1 cellular context compared by ENCODE assay signal in the genomic region with DNA sequence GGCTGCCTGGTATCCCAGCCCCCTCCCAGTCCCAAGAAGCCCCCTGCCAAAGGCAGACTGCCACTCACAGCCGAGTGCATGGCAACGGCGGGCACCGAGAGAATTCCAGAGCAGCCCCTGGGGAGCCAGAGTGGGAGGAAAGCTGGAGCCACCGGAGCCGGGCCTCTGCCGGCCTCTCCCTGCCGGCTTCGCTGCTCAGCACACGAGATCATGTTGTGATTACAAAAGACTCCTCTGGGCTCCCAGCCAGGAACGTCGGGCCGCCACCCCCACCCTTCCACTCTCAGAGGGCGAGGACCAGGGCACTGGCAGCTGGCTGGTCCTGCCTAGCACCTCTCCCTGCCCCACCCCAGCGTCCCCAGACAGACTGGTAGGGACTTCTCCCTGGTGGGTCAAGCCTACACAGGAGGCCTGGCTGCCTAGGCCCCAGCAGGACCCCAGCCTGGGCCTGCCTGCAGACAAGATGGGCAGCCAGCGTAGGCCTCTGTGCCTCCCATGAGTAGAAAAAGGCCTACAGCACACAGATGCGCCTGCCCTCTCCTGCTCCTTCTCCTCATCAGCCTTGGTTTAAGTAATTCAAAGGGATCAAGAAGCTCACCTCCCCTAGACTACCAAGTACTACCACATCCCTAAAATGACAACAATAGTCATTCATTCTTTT.
TF ChIP-seq lines count a peak whose summit lies in the region.

Gene CCDC9B (minus strand): TSS at position 200 of the 661 bp plus-strand sequence. CDS start 120 bp downstream, at position 80.

TF ChIP-seq in K562, 482 proteins besides CTCF, POLR2A, EP300 and RAD21 (continued from another document):
- TF ChIP-seq UBTF (IDR thresholded peaks at IDR 0.05; ENCODE audit: borderline replicate concordance in 1 of 2, low read depth in 2 of 2, low read length in 2 of 2) (peak in 1 of 2 experiments; percentile 42; a peak in 1 of 4 replicates), BHLHE40 (IDR thresholded peaks at IDR 0.05; ENCODE audit: low read length) (peak; percentile 47), MAZ (CRISPR knock-in tag; conservative IDR thresholded peaks at IDR 0.05 in 1 of 2, IDR thresholded peaks at IDR 0.05 in 1 of 2) (0 out of 4 replicates have a peak, but pooled peaks of 1 of the 2 experiments have one; percentile 23), CEBPB (tag; IDR thresholded peaks at IDR 0.05) (peak; percentile 39; the same call in 1 of the 2 replicates), CTBP1 (IDR thresholded peaks at IDR 0.05; ENCODE audit: borderline replicate concordance) (peak; percentile 36; the same call in 1 of the 2 replicates), NRF1 (conservative IDR thresholded peaks at IDR 0.05 in 1 of 2, IDR thresholded peaks at IDR 0.05 in 1 of 2) (peak; percentile 12 to 24; a peak in 1 of 4 replicates), ARID1B (IDR thresholded peaks at IDR 0.05) (peak; percentile 23; the same call in 1 of the 2 replicates), MYNN (IDR thresholded peaks at IDR 0.05) (0 out of 2 replicates have a peak, but pooled peaks have one; percentile 20), MYNN (CRISPR knock-in tag; IDR thresholded peaks at IDR 0.05) (no peak), FIP1L1 (IDR thresholded peaks at IDR 0.05; ENCODE audit: low read depth, low read length, poor library complexity, severe bottlenecking) (peak; percentile 41), CXXC5 (CRISPR knock-in tag; IDR thresholded peaks at IDR 0.05) (peak; percentile 57), JUND (IDR thresholded peaks at IDR 0.05; ENCODE audit: borderline replicate concordance, low read depth, low read length) (0 out of 2 replicates have a peak, but pooled peaks have one; percentile 9), JUND (tag; IDR thresholded peaks at IDR 0.05; ENCODE audit: borderline replicate concordance, low read depth, low read length) (no peak), ZNF3 (CRISPR knock-in tag; IDR thresholded peaks at IDR 0.05) (no peak), ZNF778 (CRISPR knock-in tag; IDR thresholded peaks at IDR 0.05) (no peak), ZNF589 (CRISPR knock-in tag; IDR thresholded peaks at IDR 0.05; ENCODE audit: low read depth) (0 out of 2 replicates have a peak, but pooled peaks have one; percentile 44), RBM17 (IDR thresholded peaks at IDR 0.05; ENCODE audit: borderline replicate concordance, low read depth, low read length) (no peak), PHF8 (IDR thresholded peaks at IDR 0.05; ENCODE audit: borderline replicate concordance, low read length) (peak; percentile 35; the same call in 1 of the 2 replicates), ZNF23 (CRISPR knock-in tag; IDR thresholded peaks at IDR 0.05) (no peak), L3MBTL2 (IDR thresholded peaks at IDR 0.05) (peak; percentile 69), TBP (optimal IDR thresholded peaks at IDR 0.05; ENCODE audit: low read depth, low read length) (no peak), CREM (IDR thresholded peaks at IDR 0.05; ENCODE audit: low read depth) (peak; percentile 17; the same call in 1 of the 2 replicates), TFAP4 (CRISPR knock-in tag; IDR thresholded peaks at IDR 0.05; ENCODE audit: borderline replicate concordance) (peak; percentile 30; the same call in 1 of the 2 replicates), POLR2G (IDR thresholded peaks at IDR 0.05; ENCODE audit: low read depth, low read length) (peak; percentile 60), MYC (IDR thresholded peaks at IDR 0.05; ENCODE audit: low read depth, low read length) (peak; percentile 40; the same call in 1 of the 2 replicates), MYC (CRISPR knock-in tag; IDR thresholded peaks at IDR 0.05; ENCODE audit: borderline replicate concordance, low read depth) (no peak)
- TF ChIP-seq, protein P1, sequence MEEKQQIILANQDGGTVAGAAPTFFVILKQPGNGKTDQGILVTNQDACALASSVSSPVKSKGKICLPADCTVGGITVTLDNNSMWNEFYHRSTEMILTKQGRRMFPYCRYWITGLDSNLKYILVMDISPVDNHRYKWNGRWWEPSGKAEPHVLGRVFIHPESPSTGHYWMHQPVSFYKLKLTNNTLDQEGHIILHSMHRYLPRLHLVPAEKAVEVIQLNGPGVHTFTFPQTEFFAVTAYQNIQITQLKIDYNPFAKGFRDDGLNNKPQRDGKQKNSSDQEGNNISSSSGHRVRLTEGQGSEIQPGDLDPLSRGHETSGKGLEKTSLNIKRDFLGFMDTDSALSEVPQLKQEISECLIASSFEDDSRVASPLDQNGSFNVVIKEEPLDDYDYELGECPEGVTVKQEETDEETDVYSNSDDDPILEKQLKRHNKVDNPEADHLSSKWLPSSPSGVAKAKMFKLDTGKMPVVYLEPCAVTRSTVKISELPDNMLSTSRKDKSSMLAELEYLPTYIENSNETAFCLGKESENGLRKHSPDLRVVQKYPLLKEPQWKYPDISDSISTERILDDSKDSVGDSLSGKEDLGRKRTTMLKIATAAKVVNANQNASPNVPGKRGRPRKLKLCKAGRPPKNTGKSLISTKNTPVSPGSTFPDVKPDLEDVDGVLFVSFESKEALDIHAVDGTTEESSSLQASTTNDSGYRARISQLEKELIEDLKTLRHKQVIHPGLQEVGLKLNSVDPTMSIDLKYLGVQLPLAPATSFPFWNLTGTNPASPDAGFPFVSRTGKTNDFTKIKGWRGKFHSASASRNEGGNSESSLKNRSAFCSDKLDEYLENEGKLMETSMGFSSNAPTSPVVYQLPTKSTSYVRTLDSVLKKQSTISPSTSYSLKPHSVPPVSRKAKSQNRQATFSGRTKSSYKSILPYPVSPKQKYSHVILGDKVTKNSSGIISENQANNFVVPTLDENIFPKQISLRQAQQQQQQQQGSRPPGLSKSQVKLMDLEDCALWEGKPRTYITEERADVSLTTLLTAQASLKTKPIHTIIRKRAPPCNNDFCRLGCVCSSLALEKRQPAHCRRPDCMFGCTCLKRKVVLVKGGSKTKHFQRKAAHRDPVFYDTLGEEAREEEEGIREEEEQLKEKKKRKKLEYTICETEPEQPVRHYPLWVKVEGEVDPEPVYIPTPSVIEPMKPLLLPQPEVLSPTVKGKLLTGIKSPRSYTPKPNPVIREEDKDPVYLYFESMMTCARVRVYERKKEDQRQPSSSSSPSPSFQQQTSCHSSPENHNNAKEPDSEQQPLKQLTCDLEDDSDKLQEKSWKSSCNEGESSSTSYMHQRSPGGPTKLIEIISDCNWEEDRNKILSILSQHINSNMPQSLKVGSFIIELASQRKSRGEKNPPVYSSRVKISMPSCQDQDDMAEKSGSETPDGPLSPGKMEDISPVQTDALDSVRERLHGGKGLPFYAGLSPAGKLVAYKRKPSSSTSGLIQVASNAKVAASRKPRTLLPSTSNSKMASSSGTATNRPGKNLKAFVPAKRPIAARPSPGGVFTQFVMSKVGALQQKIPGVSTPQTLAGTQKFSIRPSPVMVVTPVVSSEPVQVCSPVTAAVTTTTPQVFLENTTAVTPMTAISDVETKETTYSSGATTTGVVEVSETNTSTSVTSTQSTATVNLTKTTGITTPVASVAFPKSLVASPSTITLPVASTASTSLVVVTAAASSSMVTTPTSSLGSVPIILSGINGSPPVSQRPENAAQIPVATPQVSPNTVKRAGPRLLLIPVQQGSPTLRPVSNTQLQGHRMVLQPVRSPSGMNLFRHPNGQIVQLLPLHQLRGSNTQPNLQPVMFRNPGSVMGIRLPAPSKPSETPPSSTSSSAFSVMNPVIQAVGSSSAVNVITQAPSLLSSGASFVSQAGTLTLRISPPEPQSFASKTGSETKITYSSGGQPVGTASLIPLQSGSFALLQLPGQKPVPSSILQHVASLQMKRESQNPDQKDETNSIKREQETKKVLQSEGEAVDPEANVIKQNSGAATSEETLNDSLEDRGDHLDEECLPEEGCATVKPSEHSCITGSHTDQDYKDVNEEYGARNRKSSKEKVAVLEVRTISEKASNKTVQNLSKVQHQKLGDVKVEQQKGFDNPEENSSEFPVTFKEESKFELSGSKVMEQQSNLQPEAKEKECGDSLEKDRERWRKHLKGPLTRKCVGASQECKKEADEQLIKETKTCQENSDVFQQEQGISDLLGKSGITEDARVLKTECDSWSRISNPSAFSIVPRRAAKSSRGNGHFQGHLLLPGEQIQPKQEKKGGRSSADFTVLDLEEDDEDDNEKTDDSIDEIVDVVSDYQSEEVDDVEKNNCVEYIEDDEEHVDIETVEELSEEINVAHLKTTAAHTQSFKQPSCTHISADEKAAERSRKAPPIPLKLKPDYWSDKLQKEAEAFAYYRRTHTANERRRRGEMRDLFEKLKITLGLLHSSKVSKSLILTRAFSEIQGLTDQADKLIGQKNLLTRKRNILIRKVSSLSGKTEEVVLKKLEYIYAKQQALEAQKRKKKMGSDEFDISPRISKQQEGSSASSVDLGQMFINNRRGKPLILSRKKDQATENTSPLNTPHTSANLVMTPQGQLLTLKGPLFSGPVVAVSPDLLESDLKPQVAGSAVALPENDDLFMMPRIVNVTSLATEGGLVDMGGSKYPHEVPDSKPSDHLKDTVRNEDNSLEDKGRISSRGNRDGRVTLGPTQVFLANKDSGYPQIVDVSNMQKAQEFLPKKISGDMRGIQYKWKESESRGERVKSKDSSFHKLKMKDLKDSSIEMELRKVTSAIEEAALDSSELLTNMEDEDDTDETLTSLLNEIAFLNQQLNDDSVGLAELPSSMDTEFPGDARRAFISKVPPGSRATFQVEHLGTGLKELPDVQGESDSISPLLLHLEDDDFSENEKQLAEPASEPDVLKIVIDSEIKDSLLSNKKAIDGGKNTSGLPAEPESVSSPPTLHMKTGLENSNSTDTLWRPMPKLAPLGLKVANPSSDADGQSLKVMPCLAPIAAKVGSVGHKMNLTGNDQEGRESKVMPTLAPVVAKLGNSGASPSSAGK (IDR thresholded peaks at IDR 0.05), result peak; percentile 21; the same call in 1 of the 2 replicates
- TF ChIP-seq, protein P2, sequence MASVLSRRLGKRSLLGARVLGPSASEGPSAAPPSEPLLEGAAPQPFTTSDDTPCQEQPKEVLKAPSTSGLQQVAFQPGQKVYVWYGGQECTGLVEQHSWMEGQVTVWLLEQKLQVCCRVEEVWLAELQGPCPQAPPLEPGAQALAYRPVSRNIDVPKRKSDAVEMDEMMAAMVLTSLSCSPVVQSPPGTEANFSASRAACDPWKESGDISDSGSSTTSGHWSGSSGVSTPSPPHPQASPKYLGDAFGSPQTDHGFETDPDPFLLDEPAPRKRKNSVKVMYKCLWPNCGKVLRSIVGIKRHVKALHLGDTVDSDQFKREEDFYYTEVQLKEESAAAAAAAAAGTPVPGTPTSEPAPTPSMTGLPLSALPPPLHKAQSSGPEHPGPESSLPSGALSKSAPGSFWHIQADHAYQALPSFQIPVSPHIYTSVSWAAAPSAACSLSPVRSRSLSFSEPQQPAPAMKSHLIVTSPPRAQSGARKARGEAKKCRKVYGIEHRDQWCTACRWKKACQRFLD (CRISPR knock-in tag; IDR thresholded peaks at IDR 0.05), result peak; percentile 57; the same call in 1 of the 2 replicates
- TF ChIP-seq, protein P3, sequence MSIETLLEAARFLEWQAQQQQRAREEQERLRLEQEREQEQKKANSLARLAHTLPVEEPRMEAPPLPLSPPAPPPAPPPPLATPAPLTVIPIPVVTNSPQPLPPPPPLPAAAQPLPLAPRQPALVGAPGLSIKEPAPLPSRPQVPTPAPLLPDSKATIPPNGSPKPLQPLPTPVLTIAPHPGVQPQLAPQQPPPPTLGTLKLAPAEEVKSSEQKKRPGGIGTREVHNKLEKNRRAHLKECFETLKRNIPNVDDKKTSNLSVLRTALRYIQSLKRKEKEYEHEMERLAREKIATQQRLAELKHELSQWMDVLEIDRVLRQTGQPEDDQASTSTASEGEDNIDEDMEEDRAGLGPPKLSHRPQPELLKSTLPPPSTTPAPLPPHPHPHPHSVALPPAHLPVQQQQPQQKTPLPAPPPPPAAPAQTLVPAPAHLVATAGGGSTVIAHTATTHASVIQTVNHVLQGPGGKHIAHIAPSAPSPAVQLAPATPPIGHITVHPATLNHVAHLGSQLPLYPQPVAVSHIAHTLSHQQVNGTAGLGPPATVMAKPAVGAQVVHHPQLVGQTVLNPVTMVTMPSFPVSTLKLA (conservative IDR thresholded peaks at IDR 0.05), result 0 out of 4 replicates have a peak, but pooled peaks of 1 of the 2 experiments have one; percentile 26
